9 cellular contexts compared by ENCODE assay signal in the genomic region with DNA sequence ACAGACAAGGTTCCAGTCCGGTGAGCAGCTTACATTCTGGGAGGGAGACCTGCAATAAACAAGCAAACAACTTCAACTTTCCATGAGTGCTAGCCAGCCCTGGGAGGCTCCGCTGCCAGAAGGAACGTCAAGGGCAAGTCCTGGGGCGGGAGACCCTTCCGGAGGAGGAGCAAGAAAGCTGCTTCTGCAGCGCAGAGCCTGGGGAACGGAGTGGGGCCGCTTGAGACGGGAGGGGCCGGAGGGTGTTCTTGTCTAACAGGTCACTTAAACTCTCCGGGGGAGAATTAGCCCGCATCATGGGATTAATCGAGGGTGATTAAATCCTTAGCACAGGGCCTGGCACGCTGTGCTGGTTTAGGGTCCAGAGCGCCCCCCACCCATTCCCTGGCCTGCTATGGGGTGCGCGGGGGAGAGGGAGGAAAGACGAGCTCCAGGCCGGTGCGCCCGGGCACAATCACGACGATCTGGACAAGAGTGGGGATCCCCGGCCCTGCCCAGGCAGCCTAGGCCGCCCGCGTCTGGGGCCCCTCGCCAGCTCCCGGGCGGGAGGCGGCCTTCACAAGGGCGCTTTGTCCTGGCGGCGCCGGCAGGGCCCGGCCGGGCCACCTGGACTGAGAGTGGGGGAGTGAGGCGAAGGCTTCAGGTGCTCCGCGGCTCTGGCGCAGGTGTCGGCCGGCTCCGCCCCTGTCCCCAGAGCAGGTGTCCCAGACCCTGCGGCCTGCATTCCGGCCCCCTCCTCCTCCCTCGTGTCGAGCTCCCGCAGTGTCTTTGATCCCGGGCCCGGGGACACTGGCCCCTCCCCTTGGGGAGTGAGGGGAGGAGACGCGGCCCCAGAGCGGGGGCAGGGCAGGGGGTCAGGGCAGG.
DNase-seq lines count a peak whose midpoint lies in the region; ATAC-seq and TF ChIP-seq lines count a peak whose summit lies in the region.
"Had no signal": no experiment of that assay in that cellular context is flagged by ENCODE, and none has a peak within 500 bp of the region (broad histone marks: within the 10 kb centered on the region; RNA-seq: fewer than 3 reads in every experiment).

No MANE protein-coding gene starts in this region.

- peaks cover 19% of the 10 kb centered on the region for H3K4me1 Mint-ChIP-seq in nephron

- H3K36me3 Mint-ChIP-seq in nephron (ENCODE audit: low read depth), result no peaks in the 10 kb centered on the region

- H3K9me3 ChIP-seq in HEK293 (ENCODE audit: control insufficient read depth, insufficient read depth, low read depth, low read length), result no peaks in the 10 kb centered on the region
- H3K9me3 ChIP-seq: uterus had no signal

- H3K4me3 Mint-ChIP-seq in nephron, result peak overlapping the region; percentile 78 to 84 (median 81)

- H3K27ac Mint-ChIP-seq in nephron, result peak overlapping the region; percentile 94 to 96 (median 96)

- H3K4me3 ChIP-seq in HEK293 (ENCODE audit: low read depth, low read length), result peak overlapping the region; percentile 34

- no peak for ATAC-seq in HG03469 (IDR thresholded peaks at IDR 0.05; ENCODE audit: unreplicated experiment)
- ATAC-seq in HG03280 (IDR thresholded peaks at IDR 0.05; ENCODE audit: unreplicated experiment), result no peak
- ATAC-seq in GM18498 (IDR thresholded peaks at IDR 0.05; ENCODE audit: unreplicated experiment), result no peak

- DNase-seq in NCI-H69 (lab: John Stamatoyannopoulos, UW) (peak; percentile 89), ecto neural progenitor cell (ENCODE audit: low spot score) (peak; percentile 69)
- DNase-seq in effector CD4-positive, alpha-beta T cell, result no peak

- no peaks in the 10 kb centered on the region for H3K36me3 ChIP-seq in HEK293 (ENCODE audit: control insufficient read depth in 2 of 2, insufficient read depth in 1 of 2, low read length in 2 of 2)
- H3K36me3 ChIP-seq: uterus had no signal

- no peak overlapping the region for H3K27ac ChIP-seq in HEK293 (ENCODE audit: extremely low read depth, low read depth, low read length)
- H3K27ac ChIP-seq: uterus had no signal

- TF ChIP-seq CTCF in HEK293 (tag by site-specific recombination; IDR thresholded peaks at IDR 0.05) (no peak), nephron (IDR thresholded peaks at IDR 0.05; ENCODE audit: unreplicated experiment in 3 of 3) (no peak)

- H3K27me3 Mint-ChIP-seq in nephron (ENCODE audit: low read depth), result peaks cover 54% of the 10 kb centered on the region

- CTCF ChIA-PET in HEK293 (lab: Yijun Ruan, JAX), result interaction anchor here (0.7 kb wide), 1 partner anchor 1305 kb away, joined by 3 read pairs; no protein-coding TSS in a partner anchor

- POLR2A ChIA-PET in HEK293 (lab: Yijun Ruan, JAX), result no interaction called here

- no peaks in the 10 kb centered on the region; the same call in 1 of the 2 replicates for H3K4me1 ChIP-seq in HEK293 (ENCODE audit: control insufficient read depth, insufficient read depth, low read length)

- no peaks in the 10 kb centered on the region for H3K9me3 Mint-ChIP-seq in nephron

TF ChIP-seq in HEK293, 187 proteins besides CTCF, POLR2A, EP300 and RAD21:
- TF ChIP-seq SP7 (tag by site-specific recombination; IDR thresholded peaks at IDR 0.05) (0 out of 2 replicates have a peak, but pooled peaks have one; percentile 33), ZFP41 (tag by site-specific recombination; IDR thresholded peaks at IDR 0.05; ENCODE audit: borderline replicate concordance) (no peak), ZIC2 (tag by site-specific recombination; IDR thresholded peaks at IDR 0.05) (peak; percentile 47), ZXDB (tag by site-specific recombination; IDR thresholded peaks at IDR 0.05) (no peak), OSR2 (tag by site-specific recombination; IDR thresholded peaks at IDR 0.05) (no peak), KLF8 (tag by site-specific recombination; IDR thresholded peaks at IDR 0.05) (0 out of 2 replicates have a peak, but pooled peaks have one; percentile 30), ZNF626 (tag by site-specific recombination; IDR thresholded peaks at IDR 0.05) (no peak), ZBTB20 (tag by site-specific recombination; IDR thresholded peaks at IDR 0.05) (peak; percentile 36; the same call in 1 of the 2 replicates), WT1 (tag by site-specific recombination; IDR thresholded peaks at IDR 0.05) (peak; percentile 67; the same call in 1 of the 2 replicates), ZNF670 (tag by site-specific recombination; IDR thresholded peaks at IDR 0.05; ENCODE audit: low read depth) (no peak)
